ENCODE assay signal across 12 cellular contexts in the genomic region with DNA sequence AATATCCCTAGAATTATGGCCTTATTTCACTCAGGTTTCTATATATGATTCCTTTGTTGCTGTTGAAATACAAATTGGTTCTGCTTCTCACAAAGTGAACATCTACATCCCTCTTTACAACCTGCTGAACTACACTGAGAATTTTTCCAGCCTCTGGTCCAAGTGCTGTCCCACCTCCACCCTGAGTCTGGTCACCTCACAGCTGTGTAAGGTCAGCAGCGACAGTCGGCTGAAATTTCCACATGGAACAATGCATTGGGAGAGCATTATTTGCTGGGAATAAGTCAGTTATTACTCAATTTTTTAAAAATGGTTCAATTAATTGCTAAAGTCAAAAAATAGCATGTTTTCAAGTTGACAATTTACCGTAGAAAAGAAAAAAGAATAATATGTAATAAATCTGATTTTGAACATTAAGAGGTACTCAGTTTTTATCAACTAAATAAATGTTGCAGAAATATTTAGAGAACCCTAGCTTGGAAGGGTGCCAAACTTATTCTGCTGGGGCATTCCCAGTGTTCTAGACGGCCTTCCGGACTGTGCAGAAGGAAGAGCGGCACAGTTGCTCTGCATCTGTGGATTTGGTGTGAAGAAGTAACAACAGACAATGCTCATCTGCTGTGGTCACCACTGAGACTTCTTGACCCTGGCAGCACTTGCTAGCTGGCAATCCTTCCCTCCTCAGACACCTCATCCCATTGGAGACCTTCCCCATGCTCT. TPM values are rescaled to one million over a fixed set of nuclear protein-coding genes. Genes with fewer than 3 reads are reported as not detected.
DNase-seq lines count a peak whose midpoint lies in the region; ATAC-seq, FAIRE-seq and TF ChIP-seq lines count a peak whose summit lies in the region.
"Had no signal": no experiment of that assay in that cellular context is flagged by ENCODE, and none has a peak within 500 bp of the region (broad histone marks: within the 10 kb centered on the region; RNA-seq: fewer than 3 reads in every experiment).

No MANE protein-coding gene starts in this region.

- H3F3A ChIP-seq in DOHH2 (ENCODE audit: control insufficient read depth, insufficient read depth), result no peaks in the 10 kb centered on the region; the same call in 1 of the 2 replicates

- in situ Hi-C loops in GM12878 (cut with MboI), result loop anchor here (10.0 kb wide), 1 partner anchor 1026 kb away; the partner anchor contains the start of gene PARP14

- POLR2A ChIA-PET in GM12878 (lab: Charles Lee), result interaction anchor here (2.4 kb wide), 1 partner anchor 8 kb away, joined by 14 read pairs; no protein-coding TSS in a partner anchor

- FAIRE-seq in GM12878 (lab: Jason Lieb, UNC), result no peak

- no peaks in the 10 kb centered on the region for H3K9me2 ChIP-seq in DOHH2 (replicated peaks; ENCODE audit: control insufficient read depth, low read length)

- H3K27ac ChIP-seq in DOHH2 (ENCODE audit: low read depth, low read length) (no peak overlapping the region), KMS-11 (no peak overlapping the region), GM12878 (ENCODE audit: control insufficient read depth, insufficient read depth) (peak overlapping the region; percentile 97), rectal smooth muscle tissue (ENCODE audit: low read depth, low read length) (no peak overlapping the region)

- TF ChIP-seq EP300 in GM12878 (IDR thresholded peaks at IDR 0.05; ENCODE audit: borderline replicate concordance in 1 of 2, control insufficient read depth in 1 of 2, low read depth in 2 of 2, low read length in 2 of 2), result no peak

- H3K4me1 ChIP-seq in DOHH2 (ENCODE audit: control insufficient read depth, low read length) (peaks cover 55% of the 10 kb centered on the region), KMS-11 (ENCODE audit: low read depth, poor library complexity, severe bottlenecking) (peaks cover 21% of the 10 kb centered on the region), GM12878 (ENCODE audit: control insufficient read depth, insufficient read depth, low read length) (peaks cover 42% of the 10 kb centered on the region), rectal smooth muscle tissue (ENCODE audit: control insufficient read depth, insufficient read depth, low read length) (no peaks in the 10 kb centered on the region)

- 85% methylated on average over 6 of the region's 6 CpGs for WGBS in GM12878 (ENCODE audit: insufficient coverage, insufficient replicate concordance, low lambda C conversion rate, missing lambda C conversion rate)

- intact Hi-C loops in GM12878 (cut with micrococcal nuclease; ENCODE audit: unreplicated experiment), result loop anchor here (10.0 kb wide), 1 partner anchor 416 kb away; no protein-coding TSS in a partner anchor

- H3K27me3 ChIP-seq in DOHH2 (ENCODE audit: control insufficient read depth, low read length) (no peaks in the 10 kb centered on the region), KMS-11 (ENCODE audit: insufficient read depth, low read depth) (no peaks in the 10 kb centered on the region), GM12878 (replicated peaks in 1 of 2; ENCODE audit: control insufficient read depth in 2 of 2, insufficient read depth in 2 of 2, low read length in 1 of 2) (no peaks in the 10 kb centered on the region), rectal smooth muscle tissue (ENCODE audit: control insufficient read depth, insufficient read depth, low read length) (no peaks in the 10 kb centered on the region)

- H3K79me2 ChIP-seq in DOHH2 (ENCODE audit: control insufficient read depth, low read length) (peaks cover 50% of the 10 kb centered on the region), KMS-11 (ENCODE audit: insufficient read depth, low read depth) (peaks cover 21% of the 10 kb centered on the region), GM12878 (ENCODE audit: control insufficient read depth, insufficient read depth, low read length) (peaks cover 44% of the 10 kb centered on the region)

- H3K4me2 ChIP-seq in DOHH2 (ENCODE audit: low read length) (peak overlapping the region; percentile 97), KMS-11 (peak overlapping the region; percentile 66), GM12878 (ENCODE audit: control insufficient read depth, insufficient read depth) (peak overlapping the region; percentile 96)

- no peak for DNase-seq in GM12878 (ENCODE audit: low read depth, low spot score)
- DNase-seq in NCI-H524 treated with DMSO at 0.1 percent for 48 hours (lab: John Stamatoyannopoulos, UW), result no peak
- DNase-seq: activated CD8-positive, alpha-beta memory T cell treated with anti-CD3 and anti-CD28 coated beads, Interleukin-2, amount 50 U/mL, for 4 hours; Caco-2; glutamatergic neuron; NCI-H146; NCI-H526 had no signal

- H3K4me3 ChIP-seq in DOHH2 (ENCODE audit: low read length) (peak overlapping the region; percentile 96), KMS-11 (IDR thresholded peaks at IDR 0.05; ENCODE audit: insufficient read depth, low read depth, low read length) (no peak overlapping the region), GM12878 (peak overlapping the region; percentile 61), rectal smooth muscle tissue (ENCODE audit: low read length) (peak overlapping the region; percentile 29)

- H3K36me3 ChIP-seq in DOHH2 (ENCODE audit: control insufficient read depth, low read length) (peaks cover 69% of the 10 kb centered on the region), KMS-11 (ENCODE audit: insufficient read depth) (no peaks in the 10 kb centered on the region), GM12878 (ENCODE audit: control insufficient read depth in 2 of 2, insufficient read depth in 2 of 2, low read length in 1 of 2) (peaks cover 3 to 41% of the 10 kb centered on the region in 2 experiments; a peak in 2 of 4 replicates), rectal smooth muscle tissue (ENCODE audit: control insufficient read depth, insufficient read depth, low read length) (peaks cover 4% of the 10 kb centered on the region)

- TF ChIP-seq POLR2A in GM12878 (IDR thresholded peaks at IDR 0.05; ENCODE audit: low read depth, low read length), result no peak

- TF ChIP-seq CTCF in DOHH2 (IDR thresholded peaks at IDR 0.05; ENCODE audit: low read depth, low read length, poor library complexity, severe bottlenecking) (no peak), KMS-11 (conservative IDR thresholded peaks at IDR 0.05; ENCODE audit: low read depth, low read length) (no peak), GM12878 (IDR thresholded peaks at IDR 0.05 in 2 of 3, conservative IDR thresholded peaks at IDR 0.05 in 1 of 3; ENCODE audit: control insufficient read depth in 2 of 3, extremely low read depth in 1 of 3, insufficient read depth in 1 of 3, low read depth in 3 of 3, low read length in 3 of 3) (no peak)

- RAD21 ChIA-PET in GM12878 (lab: Charles Lee; ENCODE audit: unreplicated experiment), result interaction anchor here (1.5 kb wide), 1 partner anchor 178 kb away, joined by 3 read pairs; no protein-coding TSS in a partner anchor

- H2AFZ ChIP-seq in KMS-11 (ENCODE audit: low read depth), result no peak overlapping the region
- H2AFZ ChIP-seq in GM12878 (ENCODE audit: control insufficient read depth, low read depth, low read length), result no peak overlapping the region

- H4K20me1 ChIP-seq in DOHH2 (ENCODE audit: control insufficient read depth, insufficient read depth, low read depth, low read length), result no peaks in the 10 kb centered on the region
- H4K20me1 ChIP-seq in KMS-11 (ENCODE audit: insufficient read depth), result no peaks in the 10 kb centered on the region
- no peaks in the 10 kb centered on the region for H4K20me1 ChIP-seq in GM12878 (ENCODE audit: control insufficient read depth, insufficient read depth)

- no peak for TF ChIP-seq RAD21 in GM12878 (IDR thresholded peaks at IDR 0.05; ENCODE audit: insufficient read depth, low read depth, low read length)

- H3K9me3 ChIP-seq in DOHH2 (ENCODE audit: control insufficient read depth, insufficient read depth, low read length) (no peaks in the 10 kb centered on the region), GM12878 (replicated peaks; ENCODE audit: control insufficient read depth, insufficient read depth, low read length) (peaks cover 1% of the 10 kb centered on the region; the same call in 2 of the 3 replicates)
- H3K9me3 ChIP-seq: Caco-2 had no signal

- H3K9ac ChIP-seq in KMS-11 (no peak overlapping the region), GM12878 (ENCODE audit: control insufficient read depth, insufficient read depth, low read length) (peak overlapping the region; percentile 75), rectal smooth muscle tissue (ENCODE audit: low read length) (no peak overlapping the region)

- SMC1A ChIA-PET in GM12878 (lab: Charles Lee; ENCODE audit: uncharacterized antibody, unreplicated experiment), result interaction anchor here (0.7 to 4.1 kb wide), 4 partner anchors 8 to 149 kb away, joined by 3 to 18 read pairs (median 4); partner anchors contain the start of gene POLQ

- ATAC-seq in GM12878 (no peak), GM18873 (IDR thresholded peaks at IDR 0.05; ENCODE audit: low FRiP score, unreplicated experiment) (no peak), GM19351 (IDR thresholded peaks at IDR 0.05; ENCODE audit: unreplicated experiment) (no peak)

- CTCF ChIA-PET in GM12878 (lab: Yijun Ruan, JAX), result no interaction called here

- BruUV-seq in GM12878 (replicated peaks; lab: Mats Ljungman, UMichigan), result no TSS peak

TF ChIP-seq in GM12878, 131 proteins besides CTCF, POLR2A, EP300 and RAD21 (continues in another document):
- TF ChIP-seq NBN (IDR thresholded peaks at IDR 0.05), result no peak
- TF ChIP-seq SMAD1 (IDR thresholded peaks at IDR 0.05; ENCODE audit: low read depth, partially characterized antibody), result no peak
- TF ChIP-seq ZBED1 (IDR thresholded peaks at IDR 0.05; ENCODE audit: borderline replicate concordance), result no peak
- TF ChIP-seq ETV6 (conservative IDR thresholded peaks at IDR 0.05 in 1 of 2, IDR thresholded peaks at IDR 0.05 in 1 of 2; ENCODE audit: borderline replicate concordance in 1 of 2, low read depth in 1 of 2), result no peak

RNA-seq across cellular contexts. Expression of gene HCLS1, which starts 1.8 kb away (rescaled TPM):
- 212 and 226 TPM in 2 replicates for total RNA-seq in GM12878 (2013; cell fraction: nucleolus; rRNA removed)
- total RNA-seq in GM12878 (2014; rRNA removed) (240 and 260 TPM in 2 replicates), GM12878 (2014; rRNA removed; fragmentation: Illumina TruSeq; extraction: Trizol) (212 and 221 TPM in 2 replicates), GM12878 (2021) (232 and 237 TPM in 2 replicates)
- 140 TPM for polyA plus RNA-seq in GM12878 (2011; ENCODE audit: low read depth)
- polyA plus RNA-seq in GM12878 (2011; rRNA removed) (168 and 195 TPM in 2 replicates), GM12878 (2014; fragmentation: Illumina TruSeq; extraction: Trizol) (344 and 401 TPM in 2 replicates), GM12878 (2014; fragmentation: Nextera tagmentation; extraction: Ambion mirVana) (10 to 100 TPM; 51.6 to 76.2 TPM), GM12878 (2014; rRNA removed) (225 and 226 TPM in 2 replicates), GM12878 (2016; fragmentation: Nextera tagmentation; extraction: Ambion mirVana) (100 to 1,000 TPM; 271 to 303 TPM)
- polyA plus RNA-seq in GM12878 (2011; cell fraction: cytosol; rRNA removed), result 161 and 180 TPM in 2 replicates
- polyA plus RNA-seq in GM12878 (2011; cell fraction: nucleus; rRNA removed), result 255 and 288 TPM in 2 replicates
- polyA plus RNA-seq in GM12878 (2012), result 166 and 209 TPM in 2 replicates
- 156 and 160 TPM in 2 replicates for polyA minus RNA-seq in GM12878 (2011; rRNA and poly(A)+ RNA removed)
- polyA minus RNA-seq in GM12878 (2011; cell fraction: cytosol; rRNA and poly(A)+ RNA removed), result 46.1 and 55.5 TPM in 2 replicates
- 64.2 and 97.4 TPM in 2 replicates for polyA minus RNA-seq in GM12878 (2011; cell fraction: nucleus; rRNA and poly(A)+ RNA removed)
